In genomic region chr6:56890683-56891429, GRCh38 we compare ENCODE assay signal across 8 cellular contexts.
A peak's percentile ranks its signal among the peaks of the same experiment; 100 is the strongest.
DNase-seq lines count a peak whose midpoint lies in the region; ATAC-seq and TF ChIP-seq lines count a peak whose summit lies in the region.

No MANE protein-coding gene starts in this region.

- intact Hi-C loops in A673 (cut with micrococcal nuclease; ENCODE audit: unreplicated experiment): no loop called here
- intact Hi-C loops in OCI-LY7 (cut with micrococcal nuclease; ENCODE audit: unreplicated experiment): no loop called here
- intact Hi-C loops in vagina (cut with DNase I): no loop called here
- intact Hi-C loops in lower leg skin (cut with DNase I; ENCODE audit: low total_unique reads): no loop called here

- CTCF ChIA-PET in A673 (lab: Charles Lee): interaction anchor here (0.6 kb wide), 1 partner anchor 14 kb away, joined by 3 read pairs; no protein-coding TSS in a partner anchor
- CTCF ChIA-PET in OCI-LY7 (lab: Charles Lee; ENCODE audit: unreplicated experiment): no interaction called here

- BruUV-seq in A673 (replicated peaks; lab: Mats Ljungman, UMichigan): no TSS peak
- BruUV-seq in OCI-LY7 (replicated peaks; lab: Mats Ljungman, UMichigan): no TSS peak

- no peak overlapping the region for H3K4me3 ChIP-seq in A673 (ENCODE audit: low read depth, low read length, poor library complexity, severe bottlenecking)
- H3K4me3 ChIP-seq in OCI-LY7 (ENCODE audit: low read depth, low read length, poor library complexity, severe bottlenecking): no peak overlapping the region
- H3K4me3 ChIP-seq in fibroblast of mammary gland (ENCODE audit: control insufficient read depth, low read depth, low read length): no peak overlapping the region
- no peak overlapping the region for H3K4me3 ChIP-seq in vagina
- no peak overlapping the region for H3K4me3 ChIP-seq in neural progenitor cell
- no peak overlapping the region for H3K4me3 ChIP-seq in lower leg skin (ENCODE audit: low read depth, poor library complexity, severe bottlenecking)

- H3K36me3 ChIP-seq in A673 (ENCODE audit: insufficient read depth, low read length, poor library complexity, severe bottlenecking) (no peaks in the 10 kb centered on the region), OCI-LY7 (ENCODE audit: insufficient read depth, low read length) (no peaks in the 10 kb centered on the region), vagina (no peaks in the 10 kb centered on the region), neural progenitor cell (no peaks in the 10 kb centered on the region)

- no peak for TF ChIP-seq POLR2A in vagina (IDR thresholded peaks at IDR 0.05)
- no peak for TF ChIP-seq POLR2A in lower leg skin (IDR thresholded peaks at IDR 0.05)

- H2AFZ ChIP-seq in OCI-LY7 (ENCODE audit: low read length) (no peak overlapping the region), neural progenitor cell (replicated peaks) (no peak overlapping the region)

- TF ChIP-seq CTCF in A673 (conservative IDR thresholded peaks at IDR 0.05; ENCODE audit: low read depth, low read length): no peak
- no peak for TF ChIP-seq CTCF in OCI-LY7 (conservative IDR thresholded peaks at IDR 0.05; ENCODE audit: low read length)
- TF ChIP-seq CTCF in fibroblast of mammary gland (conservative IDR thresholded peaks at IDR 0.05; ENCODE audit: control insufficient read depth, insufficient read depth, low read depth, low read length): no peak
- TF ChIP-seq CTCF in vagina (IDR thresholded peaks at IDR 0.05): no peak
- no peak for TF ChIP-seq CTCF in neural progenitor cell (IDR thresholded peaks at IDR 0.05)
- TF ChIP-seq CTCF in lower leg skin (IDR thresholded peaks at IDR 0.05): no peak

- no peak overlapping the region for H3K4me2 ChIP-seq in OCI-LY7 (ENCODE audit: low read length)
- no peak overlapping the region for H3K4me2 ChIP-seq in neural progenitor cell

- no peak overlapping the region for H3K4me3 Mint-ChIP-seq in neural progenitor cell

- H3K27me3 Mint-ChIP-seq in neural progenitor cell (ENCODE audit: insufficient read depth, low read depth): peaks cover 2% of the 10 kb centered on the region

- peak; percentile 97 for ATAC-seq in GM18519 (IDR thresholded peaks at IDR 0.05; ENCODE audit: low FRiP score, unreplicated experiment)
- peak; percentile 96 for ATAC-seq in HG02885 (IDR thresholded peaks at IDR 0.05; ENCODE audit: poor library complexity, unreplicated experiment)

- no peaks in the 10 kb centered on the region for H3K36me3 Mint-ChIP-seq in neural progenitor cell

- no peaks in the 10 kb centered on the region for H3K9me3 ChIP-seq in A673 (ENCODE audit: low read depth, low read length, poor library complexity, severe bottlenecking)
- H3K9me3 ChIP-seq in OCI-LY7 (ENCODE audit: low read length): no peaks in the 10 kb centered on the region
- H3K9me3 ChIP-seq in vagina: no peaks in the 10 kb centered on the region
- no peaks in the 10 kb centered on the region for H3K9me3 ChIP-seq in neural progenitor cell (ENCODE audit: low read depth)

- no peaks in the 10 kb centered on the region for H3F3A ChIP-seq in neural progenitor cell (ENCODE audit: low read depth)

- POLR2A ChIA-PET in A673 (lab: Charles Lee; ENCODE audit: low non-redundant PET): no interaction called here
- POLR2A ChIA-PET in OCI-LY7 (lab: Charles Lee): no interaction called here

- H3K9ac ChIP-seq in neural progenitor cell: no peak overlapping the region

- no peaks in the 10 kb centered on the region for H3K4me1 ChIP-seq in A673 (ENCODE audit: insufficient read depth, low read length, poor library complexity, severe bottlenecking)
- H3K4me1 ChIP-seq in OCI-LY7 (ENCODE audit: insufficient read depth, low read length, poor library complexity, severe bottlenecking): no peaks in the 10 kb centered on the region
- H3K4me1 ChIP-seq in vagina: peaks cover 11% of the 10 kb centered on the region
- H3K4me1 ChIP-seq in neural progenitor cell: peaks cover 13% of the 10 kb centered on the region

- H3K27me3 ChIP-seq in A673 (replicated peaks; ENCODE audit: insufficient read depth, low read depth, low read length, poor library complexity) (no peaks in the 10 kb centered on the region), vagina (no peaks in the 10 kb centered on the region), neural progenitor cell (no peaks in the 10 kb centered on the region)

- no peaks in the 10 kb centered on the region for H3K9me2 ChIP-seq in OCI-LY7 (ENCODE audit: insufficient read depth, low read length)

- H3K27ac ChIP-seq in A673 (ENCODE audit: low read depth, low read length, poor library complexity, severe bottlenecking) (no peak overlapping the region), OCI-LY7 (ENCODE audit: low read depth, low read length, poor library complexity, severe bottlenecking) (no peak overlapping the region), vagina (peak overlapping the region; percentile 63), neural progenitor cell (no peak overlapping the region)

- H3K27ac Mint-ChIP-seq in neural progenitor cell: no peak overlapping the region

- no peaks in the 10 kb centered on the region for H3K79me2 ChIP-seq in OCI-LY7 (ENCODE audit: insufficient read depth, low read depth, low read length)
- H3K79me2 ChIP-seq in neural progenitor cell (ENCODE audit: low read depth): no peaks in the 10 kb centered on the region

- DNase-seq in A673 (ENCODE audit: low spot score) (peak; percentile 36), OCI-LY7 (ENCODE audit: low spot score) (peak; percentile 2), fibroblast of mammary gland (ENCODE audit: low read depth) (peak; percentile 95), vagina (ENCODE audit: extremely low spot score in 2 of 2) (no peak), neural progenitor cell (ENCODE audit: low spot score) (no peak), lower leg skin (ENCODE audit: low spot score in 2 of 2) (no peak)

- WGBS in lower leg skin, 2 donors: 80 to 84% methylated on average over 8 of the region's 8 CpGs

- H3K9me3 Mint-ChIP-seq in neural progenitor cell: peaks cover 2% of the 10 kb centered on the region

- H3K4me1 Mint-ChIP-seq in neural progenitor cell: peaks cover 5% of the 10 kb centered on the region

- H4K20me1 ChIP-seq in OCI-LY7 (ENCODE audit: insufficient read depth, low read length) (no peaks in the 10 kb centered on the region), neural progenitor cell (ENCODE audit: low read depth) (no peaks in the 10 kb centered on the region)

Comparison
In these comparisons a context has a peak if more than half of its experiments do, and no peak if none do; other contexts are left out.
1. DNase-seq: peak in A673 (single experiment), OCI-LY7 (single experiment) and fibroblast of mammary gland (single experiment); none in vagina (0 of 2), neural progenitor cell (single experiment) and lower leg skin (0 of 2).